ENCODE assay signal across 8 cellular contexts in genomic region chr17:62628845-62629555, GRCh38. TPM values are rescaled to one million over a fixed set of nuclear protein-coding genes. Genes with fewer than 3 reads are reported as not detected.
DNase-seq lines count a peak whose midpoint lies in the region; TF ChIP-seq lines count a peak whose summit lies in the region.

No MANE protein-coding gene starts in this region.

- H3K36me3 ChIP-seq in sigmoid colon = no peaks in the 10 kb centered on the region

- DNase-seq in GM03348 (ENCODE audit: low spot score) (peak; percentile 58), T1000 (lab: John Stamatoyannopoulos, UW) (peak; percentile 53), glomerular visceral epithelial cell (ENCODE audit: extremely low spot score) (peak; percentile 54), sigmoid colon (no peak), pons (ENCODE audit: low spot score) (no peak), midbrain (lab: John Stamatoyannopoulos, UW) (no peak), NCI-H2081 treated with DMSO at 0.1 percent for 48 hours (lab: John Stamatoyannopoulos, UW) (no peak)
- no peak for DNase-seq in stimulated activated CD4-positive, alpha-beta T cell treated with anti-CD3 and anti-CD28 coated beads, Interleukin-1b, Interleukin-23, amount 100 ng/mL, for 48 hours

- peak overlapping the region; percentile 26 to 57 (median 51) for H3K4me3 ChIP-seq in sigmoid colon

- 46 to 55% methylated on average over 18 of the region's 18 CpGs for WGBS in sigmoid colon, 2 donors

- peak overlapping the region; percentile 66 to 88 (median 79) for H3K27ac ChIP-seq in sigmoid colon

- peaks cover 8 to 35% (median 30%) of the 10 kb centered on the region in 3 donors for H3K27me3 ChIP-seq in sigmoid colon

- intact Hi-C loops in sigmoid colon (cut with DNase I) = no loop called here

- no peak for TF ChIP-seq POLR2A in sigmoid colon (IDR thresholded peaks at IDR 0.05)

- no peaks in the 10 kb centered on the region for H3K9me3 ChIP-seq in sigmoid colon

- TF ChIP-seq EP300 in sigmoid colon (IDR thresholded peaks at IDR 0.05) = no peak

- H3K4me1 ChIP-seq in sigmoid colon = peaks cover 0 to 34% (median 20%) of the 10 kb centered on the region in 4 donors

- no peak for TF ChIP-seq CTCF in sigmoid colon (IDR thresholded peaks at IDR 0.05)

RNA-seq across cellular contexts. Expression of gene MRC2, which starts 1.5 kb away (rescaled TPM):
- total RNA-seq in sigmoid colon = 10 to 100 TPM; 19.6 to 94.4 (median 29.1) TPM
- polyA plus RNA-seq in sigmoid colon = 1 to 10 TPM; 2.5 to 6.9 (median 3.0) TPM

Comparison
In these comparisons a context has a peak if more than half of its experiments do, and no peak if none do; other contexts are left out.
1. DNase-seq: peak in GM03348 (single experiment), T1000 (single experiment) and glomerular visceral epithelial cell (single experiment); none in sigmoid colon (single experiment), pons (single experiment), midbrain (single experiment), stimulated activated CD4-positive, alpha-beta T cell treated with anti-CD3 and anti-CD28 coated beads, Interleukin-1b, Interleukin-23, amount 100 ng/mL, for 48 hours (single experiment) and NCI-H2081 treated with DMSO at 0.1 percent for 48 hours (single experiment).